10 cellular contexts compared by ENCODE assay signal in genomic region chr5:150154618-150155134, GRCh38. TPM values are rescaled to one million over a fixed set of nuclear protein-coding genes. Genes with fewer than 3 reads are reported as not detected.
DNase-seq lines count a peak whose midpoint lies in the region; ATAC-seq and TF ChIP-seq lines count a peak whose summit lies in the region.
"Had no signal": no experiment of that assay in that cellular context is flagged by ENCODE, and none has a peak within 500 bp of the region (broad histone marks: within the 10 kb centered on the region; RNA-seq: fewer than 3 reads in every experiment).

No MANE protein-coding gene starts in this region.

- peak overlapping the region in 1 of 8 donors; percentile 31 for H3K27ac Mint-ChIP-seq in CD8-positive, alpha-beta memory T cell

- H3K27me3 Mint-ChIP-seq in CD8-positive, alpha-beta memory T cell = peaks cover 7 to 18% of the 10 kb centered on the region in 2 donors

- TF ChIP-seq CTCF in fibroblast of the aortic adventitia (IDR thresholded peaks at IDR 0.05; ENCODE audit: insufficient read depth, low read length) (peak; percentile 26), retinal pigment epithelial cell (conservative IDR thresholded peaks at IDR 0.05; ENCODE audit: low read depth, low read length) (peak; percentile 25)

- no peak for DNase-seq in CD8-positive, alpha-beta memory T cell
- DNase-seq in SJCRH30 (no peak), fibroblast of the aortic adventitia (ENCODE audit: low read depth) (no peak), retinal pigment epithelial cell (ENCODE audit: low read depth) (peak; percentile 84), H4 (ENCODE audit: low spot score) (no peak), NCI-H2227 (lab: John Stamatoyannopoulos, UW; ENCODE audit: unreplicated experiment) (no peak)
- DNase-seq: activated effector memory CD4-positive, alpha-beta T cell treated with Interleukin-2 at 50 U/mL for 16 hours had no signal

- no peaks in the 10 kb centered on the region for H3K9me3 Mint-ChIP-seq in CD8-positive, alpha-beta memory T cell

- H3K4me1 Mint-ChIP-seq in CD8-positive, alpha-beta memory T cell = peaks cover 6 to 10% (median 7%) of the 10 kb centered on the region in 3 donors

- H3K27ac ChIP-seq in CD8-positive, alpha-beta memory T cell (ENCODE audit: low read depth, low read length) = no peak overlapping the region
- H3K27ac ChIP-seq in SJCRH30 = no peak overlapping the region; the same call in 1 of the 2 replicates

- H3K9me3 ChIP-seq in CD8-positive, alpha-beta memory T cell (ENCODE audit: low read length) = no peaks in the 10 kb centered on the region
- no peaks in the 10 kb centered on the region for H3K9me3 ChIP-seq in SJCRH30 (replicated peaks)

- H3K27me3 ChIP-seq in CD8-positive, alpha-beta memory T cell (ENCODE audit: insufficient read depth, low read length, poor library complexity, severe bottlenecking) = no peaks in the 10 kb centered on the region
- H3K27me3 ChIP-seq in SJCRH30 = no peaks in the 10 kb centered on the region

- H3K4me3 Mint-ChIP-seq in CD8-positive, alpha-beta memory T cell = peak overlapping the region in 5 of 7 donors; percentile 23 to 84 (median 58)

- no peaks in the 10 kb centered on the region for H3K36me3 ChIP-seq in CD8-positive, alpha-beta memory T cell (ENCODE audit: insufficient read depth, low read length)
- H3K36me3 ChIP-seq in SJCRH30 = no peaks in the 10 kb centered on the region

- H3K4me1 ChIP-seq in CD8-positive, alpha-beta memory T cell (ENCODE audit: insufficient read depth, low read length) = peaks cover 6% of the 10 kb centered on the region
- peaks cover 25% of the 10 kb centered on the region; the same call in 1 of the 2 replicates for H3K4me1 ChIP-seq in SJCRH30

- H3K36me3 Mint-ChIP-seq in CD8-positive, alpha-beta memory T cell = no peaks in the 10 kb centered on the region

- H3K4me3 ChIP-seq in CD8-positive, alpha-beta memory T cell (ENCODE audit: low read length) = no peak overlapping the region
- H3K4me3 ChIP-seq in SJCRH30 (peak overlapping the region; percentile 56), fibroblast of the aortic adventitia (ENCODE audit: low read depth, low read length) (peak overlapping the region; percentile 99), retinal pigment epithelial cell (ENCODE audit: low read length) (peak overlapping the region; percentile 79)
- H3K4me3 ChIP-seq: K562 had no signal

- POLR2A ChIA-PET in CD8-positive, alpha-beta memory T cell (lab: Charles Lee) = interaction anchor here (1.2 kb wide), 1 partner anchor 8 kb away, joined by 4 read pairs; no protein-coding TSS in a partner anchor

- ATAC-seq in GM21723 (IDR thresholded peaks at IDR 0.05; ENCODE audit: unreplicated experiment) = no peak
- no peak for ATAC-seq in GM19452 (IDR thresholded peaks at IDR 0.05; ENCODE audit: unreplicated experiment)

- CTCF ChIA-PET in CD8-positive, alpha-beta memory T cell (lab: Charles Lee) = no interaction called here

RNA-seq across cellular contexts. Expression of gene PDGFRB, which starts 1.0 kb away (rescaled TPM):
- total RNA-seq in CD8-positive, alpha-beta memory T cell = 1 to 10 TPM in 1 of 2 experiments, under 1 TPM in 1; 0.66 to 2.0 TPM
- polyA plus RNA-seq in CD8-positive, alpha-beta memory T cell = 0.81 TPM
- total RNA-seq in SJCRH30 (2014; rRNA removed; shearing (Covaris generic)) = 4.7 and 7.2 TPM in 2 replicates
- 111 and 180 TPM in 2 replicates for total RNA-seq in fibroblast of the aortic adventitia (ENCODE audit: low replicate concordance)
- 21.6 and 30.1 TPM in 2 replicates for total RNA-seq in H4 (2014; rRNA removed; shearing (Covaris generic))

RNA-seq across cellular contexts. Expression of gene CDX1, which starts 11.9 kb away (rescaled TPM):
- total RNA-seq in CD8-positive, alpha-beta memory T cell = not detected
- polyA plus RNA-seq in CD8-positive, alpha-beta memory T cell = not detected
- total RNA-seq in SJCRH30 (2014; rRNA removed; shearing (Covaris generic)) = not detected in 2 replicates
- total RNA-seq in fibroblast of the aortic adventitia (ENCODE audit: low replicate concordance) = 0.18 and 0.65 TPM in 2 replicates
- not detected in 2 replicates for total RNA-seq in H4 (2014; rRNA removed; shearing (Covaris generic))

RNA-seq across cellular contexts. Expression of gene SLC6A7, which starts 35.2 kb away (rescaled TPM):
- not detected for total RNA-seq in CD8-positive, alpha-beta memory T cell
- polyA plus RNA-seq in CD8-positive, alpha-beta memory T cell = not detected
- not detected in 2 replicates for total RNA-seq in SJCRH30 (2014; rRNA removed; shearing (Covaris generic))
- total RNA-seq in fibroblast of the aortic adventitia (ENCODE audit: low replicate concordance) = not detected in 2 replicates
- total RNA-seq in H4 (2014; rRNA removed; shearing (Covaris generic)) = not detected in 2 replicates
- total RNA-seq: K562 had no signal
- polyA plus RNA-seq: K562 had no signal
